Comparison of ENCODE assay signal across 10 cellular contexts in genomic region chr10:89296227-89296648, GRCh38. TPM values are rescaled to one million over a fixed set of nuclear protein-coding genes. Genes with fewer than 3 reads are reported as not detected.
DNase-seq lines count a peak whose midpoint lies in the region; ATAC-seq, FAIRE-seq and TF ChIP-seq lines count a peak whose summit lies in the region.
"Had no signal": no experiment of that assay in that cellular context is flagged by ENCODE, and none has a peak within 500 bp of the region (broad histone marks: within the 10 kb centered on the region; RNA-seq: fewer than 3 reads in every experiment).

No MANE protein-coding gene starts in this region.

- H3K14ac ChIP-seq in IMR-90 (replicated peaks; ENCODE audit: low read depth, low read length) = 0 out of 2 replicates have a peak overlapping the region, but pooled peaks have one; percentile 33

- peak overlapping the region; percentile 92 for H2BK5ac ChIP-seq in IMR-90 (ENCODE audit: low read depth, low read length, poor library complexity, severe bottlenecking)

- no peaks in the 10 kb centered on the region for H3K9me3 ChIP-seq in AG04450 (ENCODE audit: control insufficient read depth, insufficient read depth, low read length)
- H3K9me3 ChIP-seq in IMR-90 (ENCODE audit: control insufficient read depth, insufficient read depth, low read length) = no peaks in the 10 kb centered on the region

- peak overlapping the region; percentile 4; the same call in 1 of the 2 replicates for H3K23ac ChIP-seq in IMR-90 (ENCODE audit: low read depth, low read length)

- no TSS peak for BruUV-seq in IMR-90 (replicated peaks; lab: Mats Ljungman, UMichigan)

- H2BK15ac ChIP-seq in IMR-90 (ENCODE audit: low read depth, low read length) = peak overlapping the region; percentile 33; the same call in 2 of the 3 replicates

- H3K4me1 ChIP-seq in IMR-90 (ENCODE audit: control insufficient read depth, insufficient read depth, low read length) = peaks cover 6% of the 10 kb centered on the region

- peak overlapping the region; percentile 63 for H4K91ac ChIP-seq in IMR-90 (ENCODE audit: insufficient read depth, low read depth, low read length)

- no peak overlapping the region for H2AK9ac ChIP-seq in IMR-90 (replicated peaks; ENCODE audit: low read depth, low read length, poor library complexity)

- H3K4me3 ChIP-seq in AG04450 (ENCODE audit: low read depth, low read length) (no peak overlapping the region), IMR-90 (ENCODE audit: insufficient read depth, low read depth, low read length) (no peak overlapping the region), bronchial epithelial cell (ENCODE audit: low read depth, low read length) (no peak overlapping the region)

- H3K36me3 ChIP-seq in IMR-90 (ENCODE audit: control insufficient read depth, insufficient read depth, low read length) = no peaks in the 10 kb centered on the region
- no peaks in the 10 kb centered on the region for H3K36me3 ChIP-seq in bronchial epithelial cell (ENCODE audit: control insufficient read depth, insufficient read depth, low read length)

- POLR2A ChIA-PET in AG04450 (lab: Yijun Ruan, JAX) (interaction anchor here (0.6 to 2.0 kb wide), 5 partner anchors 18 to 279 kb away, joined by 3 to 8 read pairs (median 4); partner anchors contain the start of gene IFIT3), IMR-90 (lab: Charles Lee; ENCODE audit: unreplicated experiment) (no interaction called here)

- peak overlapping the region in 1 of 2 experiments; percentile 59; a peak in 2 of 4 replicates for H4K8ac ChIP-seq in IMR-90 (ENCODE audit: low read depth in 2 of 2, low read length in 2 of 2)

- peak overlapping the region; percentile 31; the same call in 1 of the 2 replicates for H2AK5ac ChIP-seq in IMR-90 (ENCODE audit: low read depth, low read length)

- peak overlapping the region; percentile 84 for H3K18ac ChIP-seq in IMR-90 (ENCODE audit: low read depth, low read length)

- CTCF ChIA-PET in AG04450 (lab: Charles Lee) (interaction anchor here (1.6 kb wide), 1 partner anchor 73 kb away, joined by 6 read pairs; no protein-coding TSS in a partner anchor), IMR-90 (lab: Yijun Ruan, JAX) (no interaction called here)

- dilution Hi-C loops in IMR-90 (cut with HindIII; ENCODE audit: low sequenced_read_pairs, unreplicated experiment) = no loop called here

- H3K4me1 Mint-ChIP-seq in mesothelial cell of epicardium = peaks cover 4% of the 10 kb centered on the region

- no peaks in the 10 kb centered on the region for H3K27me3 ChIP-seq in AG04450 (ENCODE audit: control insufficient read depth, insufficient read depth, low read length)
- H3K27me3 ChIP-seq in IMR-90 (ENCODE audit: control insufficient read depth, insufficient read depth, low read length) = no peaks in the 10 kb centered on the region
- no peaks in the 10 kb centered on the region for H3K27me3 ChIP-seq in bronchial epithelial cell (ENCODE audit: control insufficient read depth, insufficient read depth, low read length)

- peak overlapping the region; percentile 10 for H3K27ac Mint-ChIP-seq in mesothelial cell of epicardium

- 14% methylated on average over 2 of the region's 5 CpGs; no CpG with 5 or more reads in 1 of the 2 experiments for WGBS in IMR-90 (ENCODE audit: extremely low coverage in 2 of 2, insufficient read length in 1 of 2), 2 experiments

- peak overlapping the region; percentile 79 for H3K27ac ChIP-seq in AG04450 (ENCODE audit: low read depth, low read length)
- peak overlapping the region; percentile 87 for H3K27ac ChIP-seq in IMR-90 (ENCODE audit: insufficient read depth, low read length)

- H3K4me2 ChIP-seq in IMR-90 (ENCODE audit: low read depth, low read length) = peak overlapping the region; percentile 49

- peaks cover 17% of the 10 kb centered on the region for H3K9me3 Mint-ChIP-seq in mesothelial cell of epicardium

- H2AFZ ChIP-seq in IMR-90 (replicated peaks; ENCODE audit: low read length, poor library complexity) = peak overlapping the region; percentile 40

- peaks cover 5% of the 10 kb centered on the region for H3K36me3 Mint-ChIP-seq in mesothelial cell of epicardium

- peak overlapping the region; percentile 50 for H4K5ac ChIP-seq in IMR-90 (ENCODE audit: low read depth, low read length)

- H3K4ac ChIP-seq in IMR-90 (ENCODE audit: low read depth, low read length) = peak overlapping the region; percentile 81

- DNase-seq in AG04450 (ENCODE audit: low read depth, low spot score) (peak; percentile 46), IMR-90 (peak; percentile 79), bronchial epithelial cell (ENCODE audit: low read depth) (peak; percentile 32), mesothelial cell of epicardium (ENCODE audit: low spot score in 2 of 2, unreplicated experiment in 2 of 2) (no peak), NCI-H510A (lab: John Stamatoyannopoulos, UW) (no peak), SW480 (ENCODE audit: low spot score) (no peak)
- DNase-seq in stimulated activated CD4-positive, alpha-beta T cell treated with anti-CD3 and anti-CD28 coated beads, Interleukin-2, amount 100 ng/mL, for 48 hours = no peak
- DNase-seq: NCI-H748 treated with DMSO at 0.1 percent for 48 hours; stimulated activated naive CD8-positive, alpha-beta T cell treated with anti-CD3 and anti-CD28 coated beads, Interleukin-15, Interleukin-2, amounts not matched to agents 100 U/mL and 50 U/mL, for 24 hours had no signal

- H2BK120ac ChIP-seq in IMR-90 (ENCODE audit: low read depth, low read length) = peak overlapping the region; percentile 54

- FAIRE-seq in bronchial epithelial cell (lab: Jason Lieb, UNC) = no peak

- TF ChIP-seq RAD21 in IMR-90 (IDR thresholded peaks at IDR 0.05; ENCODE audit: low read length) = no peak

- peak overlapping the region; percentile 24; the same call in 1 of the 2 replicates for H3K9ac ChIP-seq in IMR-90 (ENCODE audit: low read depth, low read length)

- no peaks in the 10 kb centered on the region; the same call in 1 of the 2 replicates for H3K9me1 ChIP-seq in IMR-90 (ENCODE audit: insufficient read depth, low read length)

- intact Hi-C loops in IMR-90 (cut with micrococcal nuclease) = loop anchor here (5.0 kb wide), 1 partner anchor 444 kb away; the partner anchor contains the start of gene ANKRD22

- in situ Hi-C loops in IMR-90 (cut with MboI; ENCODE audit: low sequenced_read_pairs) = no loop called here

- ATAC-seq in IMR-90 (ENCODE audit: low read depth) (peak; percentile 56), GM18505 (IDR thresholded peaks at IDR 0.05; ENCODE audit: unreplicated experiment) (no peak)

- no peak overlapping the region for H3K56ac ChIP-seq in IMR-90 (ENCODE audit: extremely low read depth, insufficient read depth, low read length)

- no peak for TF ChIP-seq POLR2A in IMR-90 (IDR thresholded peaks at IDR 0.05; ENCODE audit: low read depth, low read length)
- no peak for TF ChIP-seq POLR2A in GM18505 (IDR thresholded peaks at IDR 0.05; ENCODE audit: borderline replicate concordance, extremely low read depth, insufficient read depth, insufficient read length)

- TF ChIP-seq CTCF in AG04450 (IDR thresholded peaks at IDR 0.05; ENCODE audit: low read depth, low read length) (no peak), IMR-90 (conservative IDR thresholded peaks at IDR 0.05; ENCODE audit: low read depth, low read length) (no peak), bronchial epithelial cell (IDR thresholded peaks at IDR 0.05; ENCODE audit: insufficient read depth, low read length, severe bottlenecking) (no peak), mesothelial cell of epicardium (IDR thresholded peaks at IDR 0.05; ENCODE audit: unreplicated experiment) (no peak)

- H3K79me1 ChIP-seq in IMR-90 (ENCODE audit: low read depth in 1 of 2, low read length in 2 of 2) = no peaks in the 10 kb centered on the region

- peak overlapping the region; percentile 81 for H2BK20ac ChIP-seq in IMR-90 (ENCODE audit: low read depth, low read length)

- no peaks in the 10 kb centered on the region for H3K27me3 Mint-ChIP-seq in mesothelial cell of epicardium (ENCODE audit: low read depth)

- no peak overlapping the region for H3K4me3 Mint-ChIP-seq in mesothelial cell of epicardium

- no peaks in the 10 kb centered on the region for H4K20me1 ChIP-seq in IMR-90 (ENCODE audit: insufficient read depth, low read length)

TF ChIP-seq in IMR-90, 13 proteins besides CTCF, POLR2A, EP300 and RAD21:
- no peak for TF ChIP-seq USF2 (IDR thresholded peaks at IDR 0.05; ENCODE audit: low read depth, low read length)
- peak; percentile 94 for TF ChIP-seq CEBPB (IDR thresholded peaks at IDR 0.05; ENCODE audit: low read depth, low read length)
TF ChIP-seq in IMR-90: peak in this region for 1.

RNA-seq across cellular contexts. Expression of gene IFIT2, which starts 5.6 kb away (rescaled TPM):
- polyA plus RNA-seq in AG04450 (2011; rRNA removed) = 2.9 and 3.8 TPM in 2 replicates
- 1.6 and 2.4 TPM in 2 replicates for polyA minus RNA-seq in AG04450 (2011; rRNA and poly(A)+ RNA removed)
- total RNA-seq in IMR-90 (2012; rRNA removed) = 1.9 and 2.2 TPM in 2 replicates
- polyA plus RNA-seq in IMR-90 (2012; rRNA removed) = 0.67 and 1.1 TPM in 2 replicates
- polyA plus RNA-seq in IMR-90 (2012; cell fraction: cytosol; rRNA removed) = 0.21 TPM in 2 replicates
- polyA plus RNA-seq in IMR-90 (2012; cell fraction: nucleus; rRNA removed; ENCODE audit: low replicate concordance) = 0.05 and 0.63 TPM in 2 replicates
- total RNA-seq in bronchial epithelial cell = 0.13 and 0.26 TPM in 2 replicates
- total RNA-seq in mesothelial cell of epicardium = 2.3 to 3.6 TPM (median 2.9 TPM) in 3 replicates

RNA-seq across cellular contexts. Expression of gene IFIT3, which starts 31.6 kb away (rescaled TPM):
- 6.3 and 8.7 TPM in 2 replicates for polyA plus RNA-seq in AG04450 (2011; rRNA removed)
- polyA minus RNA-seq in AG04450 (2011; rRNA and poly(A)+ RNA removed) = 3.0 and 5.1 TPM in 2 replicates
- 7.3 and 7.8 TPM in 2 replicates for total RNA-seq in IMR-90 (2012; rRNA removed)
- polyA plus RNA-seq in IMR-90 (2012; rRNA removed) = 2.8 and 3.5 TPM in 2 replicates
- polyA plus RNA-seq in IMR-90 (2012; cell fraction: cytosol; rRNA removed) = 0.93 and 1.2 TPM in 2 replicates
- 0.14 and 0.79 TPM in 2 replicates for polyA plus RNA-seq in IMR-90 (2012; cell fraction: nucleus; rRNA removed; ENCODE audit: low replicate concordance)
- 0.13 and 0.26 TPM in 2 replicates for total RNA-seq in bronchial epithelial cell
- total RNA-seq in mesothelial cell of epicardium = 14.3 to 17.8 TPM (median 14.9 TPM) in 3 replicates

RNA-seq across cellular contexts. Expression of gene LIPA, which starts 44.7 kb away (rescaled TPM):
- polyA plus RNA-seq in AG04450 (2011; rRNA removed) (48.8 and 51.6 TPM in 2 replicates), IMR-90 (2012; rRNA removed) (16.7 and 23.1 TPM in 2 replicates)
- polyA minus RNA-seq in AG04450 (2011; rRNA and poly(A)+ RNA removed) = 17.6 and 26.0 TPM in 2 replicates
- total RNA-seq in IMR-90 (2012; rRNA removed) (31.9 and 32.5 TPM in 2 replicates), bronchial epithelial cell (13.6 and 20.8 TPM in 2 replicates), mesothelial cell of epicardium (24.2 to 27.3 TPM (median 24.8 TPM) in 3 replicates)
- 4.7 and 8.1 TPM in 2 replicates for polyA plus RNA-seq in IMR-90 (2012; cell fraction: cytosol; rRNA removed)
- 1.4 and 12.3 TPM in 2 replicates for polyA plus RNA-seq in IMR-90 (2012; cell fraction: nucleus; rRNA removed; ENCODE audit: low replicate concordance)

Comparison
In these comparisons a context has a peak if more than half of its experiments do, and no peak if none do; other contexts are left out.
1. DNase-seq: peak in AG04450 (single experiment), IMR-90 (single experiment) and bronchial epithelial cell (single experiment); none in mesothelial cell of epicardium (0 of 2), NCI-H510A (single experiment), stimulated activated CD4-positive, alpha-beta T cell treated with anti-CD3 and anti-CD28 coated beads, Interleukin-2, amount 100 ng/mL, for 48 hours (0 of 2) and SW480 (single experiment).